In the genomic region with DNA sequence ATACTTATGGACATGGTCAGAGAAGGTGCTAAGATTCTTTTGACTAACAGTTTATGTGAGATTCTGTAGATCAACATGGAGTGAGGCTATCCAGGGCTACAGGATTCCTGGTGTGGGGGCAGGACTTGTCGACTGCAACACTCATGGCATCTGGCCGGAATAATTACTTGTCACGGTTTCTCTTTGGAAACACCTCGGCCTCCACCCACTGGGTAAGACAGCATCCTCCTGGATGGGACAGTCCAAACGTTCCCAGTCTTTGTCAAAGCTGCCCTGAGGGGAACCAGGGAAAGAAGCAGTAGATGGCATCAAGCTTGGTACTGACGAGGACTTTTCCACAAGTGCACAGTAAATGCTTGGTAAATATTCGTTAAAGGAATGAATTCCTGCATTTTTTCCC, we compare ENCODE assay signal across 21 cellular contexts.
"Had no signal": no experiment of that assay in that cellular context is flagged by ENCODE, and none has a peak within 500 bp of the region (broad histone marks: within the 10 kb centered on the region; RNA-seq: fewer than 3 reads in every experiment).

No MANE protein-coding gene starts in this region.

- H3K4me3 ChIP-seq: coronary artery, dorsolateral prefrontal cortex, esophagus muscularis mucosa, gastroesophageal sphincter, heart left ventricle, hepatocyte, left ventricle myocardium inferior, lower lobe of right lung had no signal

- H3K36me3 ChIP-seq: esophagus muscularis mucosa, gastroesophageal sphincter, heart left ventricle, left ventricle myocardium inferior, lower lobe of right lung had no signal

- H3K27ac ChIP-seq: coronary artery, dorsolateral prefrontal cortex, esophagus muscularis mucosa, foreskin keratinocyte, gastroesophageal sphincter, heart left ventricle, hepatocyte, left ventricle myocardium inferior, lower lobe of right lung had no signal

- H3K27me3 ChIP-seq: foreskin keratinocyte, hepatocyte had no signal

- ATAC-seq: foreskin keratinocyte, gastroesophageal sphincter, heart left ventricle, left colon, left lobe of liver, lower lobe of right lung had no signal

- H3K9me3 ChIP-seq: esophagus muscularis mucosa, gastroesophageal sphincter, heart left ventricle, left ventricle myocardium inferior, lower lobe of right lung had no signal

- H3K4me1 ChIP-seq: esophagus muscularis mucosa, foreskin keratinocyte, gastroesophageal sphincter, heart left ventricle, left ventricle myocardium inferior, lower lobe of right lung had no signal

- DNase-seq: dermis blood vessel endothelial cell; dorsolateral prefrontal cortex; effector CD4-positive, alpha-beta T cell; effector memory CD4-positive, alpha-beta T cell; foreskin keratinocyte; heart left ventricle; hypothalamus; immature natural killer cell; islet precursor cell; kidney; kidney glomerular epithelial cell; left ventricle myocardium inferior; lower lobe of right lung; mesenchymal stem cell; midbrain had no signal
